17 cellular contexts compared by ENCODE assay signal in genomic region chr11:108034034-108034433, GRCh38. TPM values are rescaled to one million over a fixed set of nuclear protein-coding genes. Genes with fewer than 3 reads are reported as not detected.
DNase-seq lines count a peak whose midpoint lies in the region; ATAC-seq and TF ChIP-seq lines count a peak whose summit lies in the region.
"Had no signal": no experiment of that assay in that cellular context is flagged by ENCODE, and none has a peak within 500 bp of the region (broad histone marks: within the 10 kb centered on the region; RNA-seq: fewer than 3 reads in every experiment).

No MANE protein-coding gene starts in this region.

- peak overlapping the region; percentile 70; the same call in 1 of the 2 replicates for H3K27ac ChIP-seq in GM23338 (ENCODE audit: low read depth)
- H3K27ac ChIP-seq in CD4-positive, alpha-beta memory T cell (ENCODE audit: low read depth, low read length), result no peak overlapping the region
- H3K27ac ChIP-seq: GM23248 had no signal

- TF ChIP-seq CTCF in GM23338 (conservative IDR thresholded peaks at IDR 0.05; ENCODE audit: low read depth in 2 of 2) (no peak), endothelial cell (IDR thresholded peaks at IDR 0.05; ENCODE audit: unreplicated experiment) (no peak), progenitor cell of endocrine pancreas (IDR thresholded peaks at IDR 0.05; ENCODE audit: unreplicated experiment) (no peak)

- no peak overlapping the region for H2AFZ ChIP-seq in GM23338
- H2AFZ ChIP-seq: GM23248 had no signal

- POLR2A ChIA-PET in CD4-positive, alpha-beta memory T cell (lab: Charles Lee; ENCODE audit: partially characterized antibody), result no interaction called here

- intact Hi-C loops in CD4-positive, alpha-beta memory T cell (cut with micrococcal nuclease), result no loop called here

- peak overlapping the region; percentile 49 for H3K27ac Mint-ChIP-seq in activated T-cell treated with anti-CD3 and anti-CD28 coated beads, Interleukin-2, amount 50 U/mL, for 24 hours
- H3K27ac Mint-ChIP-seq in GM23338, result no peak overlapping the region
- H3K27ac Mint-ChIP-seq in endothelial cell (ENCODE audit: unreplicated experiment), result peak overlapping the region; percentile 48
- peak overlapping the region; percentile 67 for H3K27ac Mint-ChIP-seq in progenitor cell of endocrine pancreas
- peak overlapping the region in 1 of 7 donors; percentile 32 for H3K27ac Mint-ChIP-seq in CD4-positive, alpha-beta memory T cell
- H3K27ac Mint-ChIP-seq: B cell, IgD-negative memory B cell had no signal

- no peak for DNase-seq in activated T-cell treated with anti-CD3 and anti-CD28 coated beads, Interleukin-2, amount 50 U/mL, for 24 hours
- no peak for DNase-seq in activated T-cell treated with anti-CD3 and anti-CD28 coated beads, Interleukin-2, amount 50 U/mL, for 4 hours
- DNase-seq in GM23338 (ENCODE audit: low spot score) (no peak), endothelial cell (ENCODE audit: low spot score) (no peak), progenitor cell of endocrine pancreas (ENCODE audit: low spot score, unreplicated experiment) (no peak), AG08395 (ENCODE audit: low spot score) (no peak), SKM-1 treated with dmso at 0.1 percent for 144 hours (lab: John Stamatoyannopoulos, UW; ENCODE audit: unreplicated experiment) (no peak)
- no peak for DNase-seq in CD4-positive, alpha-beta memory T cell
- DNase-seq: ACHN; C1 segment of cervical spinal cord; CD8-positive, alpha-beta memory T cell; DMS79 treated with DMSO at 0.1 percent for 48 hours; EL; GM23248; H7 had no signal

- H3K27me3 ChIP-seq in GM23338 (ENCODE audit: insufficient read depth), result no peaks in the 10 kb centered on the region
- no peaks in the 10 kb centered on the region for H3K27me3 ChIP-seq in CD4-positive, alpha-beta memory T cell (ENCODE audit: insufficient read depth, low read length)

- no peaks in the 10 kb centered on the region; the same call in 1 of the 2 replicates for H3K36me3 ChIP-seq in GM23338 (ENCODE audit: insufficient read depth)
- peaks cover 31% of the 10 kb centered on the region for H3K36me3 ChIP-seq in CD4-positive, alpha-beta memory T cell (ENCODE audit: insufficient read depth, low read length)

- H3K4me1 ChIP-seq in GM23338 (ENCODE audit: insufficient read depth), result 0 out of 2 replicates have a peak, but pooled peaks cover 5% of the 10 kb centered on the region
- H3K4me1 ChIP-seq in CD4-positive, alpha-beta memory T cell (ENCODE audit: insufficient read depth, low read length), result no peaks in the 10 kb centered on the region

- H4K20me1 ChIP-seq in GM23338 (replicated peaks; ENCODE audit: insufficient read depth), result peaks cover 20% of the 10 kb centered on the region

- H3K79me2 ChIP-seq in GM23338 (replicated peaks; ENCODE audit: insufficient read depth), result peaks cover 55% of the 10 kb centered on the region

- no peak for ATAC-seq in activated T-cell treated with anti-CD3 and anti-CD28 coated beads, Interleukin-2, amount 50 U/mL, for 4 hours
- no peak for ATAC-seq in GM23338

- H3K9me3 Mint-ChIP-seq in activated T-cell treated with anti-CD3 and anti-CD28 coated beads, Interleukin-2, amount 50 U/mL, for 24 hours, result no peaks in the 10 kb centered on the region
- no peaks in the 10 kb centered on the region for H3K9me3 Mint-ChIP-seq in activated T-cell treated with anti-CD3 and anti-CD28 coated beads, Interleukin-2, amount 50 U/mL, for 4 hours
- H3K9me3 Mint-ChIP-seq in GM23338 (no peaks in the 10 kb centered on the region; the same call in 2 of the 3 replicates), endothelial cell (ENCODE audit: unreplicated experiment) (no peaks in the 10 kb centered on the region), progenitor cell of endocrine pancreas (ENCODE audit: low read depth) (peaks cover 4% of the 10 kb centered on the region)
- H3K9me3 Mint-ChIP-seq in CD4-positive, alpha-beta memory T cell, result peaks cover 0 to 5% (median 1%) of the 10 kb centered on the region in 8 donors
- H3K9me3 Mint-ChIP-seq: IgD-negative memory B cell had no signal

- H3K4me2 ChIP-seq in GM23338, result no peak overlapping the region

- H3K9me2 ChIP-seq in GM23338 (ENCODE audit: insufficient read depth), result no peaks in the 10 kb centered on the region; the same call in 1 of the 2 replicates

- H3K4me3 ChIP-seq in GM23338, result no peak overlapping the region
- H3K4me3 ChIP-seq in CD4-positive, alpha-beta memory T cell (ENCODE audit: low read length in 2 of 2), result no peak overlapping the region
- H3K4me3 ChIP-seq: GM23248 had no signal

- no peak overlapping the region for H3K4me3 Mint-ChIP-seq in activated T-cell treated with anti-CD3 and anti-CD28 coated beads, Interleukin-2, amount 50 U/mL, for 24 hours
- H3K4me3 Mint-ChIP-seq in activated T-cell treated with anti-CD3 and anti-CD28 coated beads, Interleukin-2, amount 50 U/mL, for 4 hours, result no peak overlapping the region
- H3K4me3 Mint-ChIP-seq in GM23338 (no peak overlapping the region), endothelial cell (ENCODE audit: unreplicated experiment) (no peak overlapping the region), progenitor cell of endocrine pancreas (ENCODE audit: low read depth) (no peak overlapping the region)
- H3K4me3 Mint-ChIP-seq in CD4-positive, alpha-beta memory T cell, result no peak overlapping the region
- H3K4me3 Mint-ChIP-seq: B cell; CD8-positive, alpha-beta memory T cell; IgD-negative memory B cell had no signal

- no peaks in the 10 kb centered on the region for H3F3A ChIP-seq in GM23338 (replicated peaks; ENCODE audit: low read depth)

- peaks cover 91% of the 10 kb centered on the region for H3K36me3 Mint-ChIP-seq in activated T-cell treated with anti-CD3 and anti-CD28 coated beads, Interleukin-2, amount 50 U/mL, for 24 hours (ENCODE audit: low read depth)
- H3K36me3 Mint-ChIP-seq in activated T-cell treated with anti-CD3 and anti-CD28 coated beads, Interleukin-2, amount 50 U/mL, for 4 hours (ENCODE audit: insufficient read depth), result peaks cover 25% of the 10 kb centered on the region
- H3K36me3 Mint-ChIP-seq in GM23338 (ENCODE audit: low read depth) (peaks cover 27% of the 10 kb centered on the region; the same call in 2 of the 3 replicates), endothelial cell (ENCODE audit: low read depth, unreplicated experiment) (peaks cover 21% of the 10 kb centered on the region), progenitor cell of endocrine pancreas (ENCODE audit: insufficient read depth) (peaks cover 15% of the 10 kb centered on the region)
- peaks cover 59 to 60% of the 10 kb centered on the region in 2 donors for H3K36me3 Mint-ChIP-seq in CD4-positive, alpha-beta memory T cell

- peaks cover 19% of the 10 kb centered on the region for H3K4me1 Mint-ChIP-seq in activated T-cell treated with anti-CD3 and anti-CD28 coated beads, Interleukin-2, amount 50 U/mL, for 24 hours (ENCODE audit: low read depth)
- H3K4me1 Mint-ChIP-seq in activated T-cell treated with anti-CD3 and anti-CD28 coated beads, Interleukin-2, amount 50 U/mL, for 4 hours (ENCODE audit: low read depth), result peaks cover 9% of the 10 kb centered on the region
- H3K4me1 Mint-ChIP-seq in GM23338 (peaks cover 10% of the 10 kb centered on the region), endothelial cell (ENCODE audit: unreplicated experiment) (peaks cover under 1% of the 10 kb centered on the region), progenitor cell of endocrine pancreas (ENCODE audit: low read depth) (peaks cover 1% of the 10 kb centered on the region)
- H3K4me1 Mint-ChIP-seq in CD4-positive, alpha-beta memory T cell, result peaks cover 4 to 30% (median 13%) of the 10 kb centered on the region in 4 donors

- H3K9me3 ChIP-seq in CD4-positive, alpha-beta memory T cell (ENCODE audit: control insufficient read depth in 1 of 2, low read length in 2 of 2), result no peaks in the 10 kb centered on the region

- CTCF ChIA-PET in CD4-positive, alpha-beta memory T cell (lab: Charles Lee; ENCODE audit: partially characterized antibody), result interaction anchor here (1.3 kb wide), 1 partner anchor 25 kb away, joined by 3 read pairs; the partner anchor contains the start of gene CUL5

- H3K27me3 Mint-ChIP-seq in activated T-cell treated with anti-CD3 and anti-CD28 coated beads, Interleukin-2, amount 50 U/mL, for 24 hours, result no peaks in the 10 kb centered on the region
- no peaks in the 10 kb centered on the region for H3K27me3 Mint-ChIP-seq in activated T-cell treated with anti-CD3 and anti-CD28 coated beads, Interleukin-2, amount 50 U/mL, for 4 hours (ENCODE audit: low read depth)
- H3K27me3 Mint-ChIP-seq in GM23338 (ENCODE audit: insufficient read depth, low read depth, poor library complexity), result no peaks in the 10 kb centered on the region
- peaks cover 4% of the 10 kb centered on the region for H3K27me3 Mint-ChIP-seq in endothelial cell (ENCODE audit: unreplicated experiment)
- H3K27me3 Mint-ChIP-seq in progenitor cell of endocrine pancreas, result no peaks in the 10 kb centered on the region
- H3K27me3 Mint-ChIP-seq in CD4-positive, alpha-beta memory T cell, result no peaks in the 10 kb centered on the region
- H3K27me3 Mint-ChIP-seq: B cell; CD8-positive, alpha-beta memory T cell; IgD-negative memory B cell had no signal

TF ChIP-seq in GM23338, 12 proteins besides CTCF, POLR2A, EP300 and RAD21:
- TF ChIP-seq EZH2phosphoT487 (IDR thresholded peaks at IDR 0.05; ENCODE audit: unreplicated experiment) (no peak), CREB1 (CRISPR knock-in tag; IDR thresholded peaks at IDR 0.05; ENCODE audit: low read depth) (no peak), EZH2 (IDR thresholded peaks at IDR 0.05; ENCODE audit: low read depth, unreplicated experiment) (no peak), ETS1 (IDR thresholded peaks at IDR 0.05) (no peak), NANOG (IDR thresholded peaks at IDR 0.05; ENCODE audit: borderline replicate concordance) (no peak), ZNF331 (CRISPR knock-in tag; IDR thresholded peaks at IDR 0.05; ENCODE audit: low read depth) (no peak), STAT1 (IDR thresholded peaks at IDR 0.05; ENCODE audit: unreplicated experiment) (no peak)

RNA-seq across cellular contexts. Expression of gene CUL5, which starts 25.3 kb away (rescaled TPM):
- total RNA-seq in activated T-cell treated with anti-CD3 and anti-CD28 coated beads, Interleukin-2, amount 50 U/mL, for 4 hours, result 10 to 100 TPM; 44.3 to 49.6 (median 48.9) TPM
- total RNA-seq in GM23338 (2014; rRNA removed; shearing (Covaris generic)), result 23.2 and 26.0 TPM in 2 replicates
- 31.5 and 40.9 TPM in 2 replicates for polyA plus RNA-seq in GM23338 (2016; fragmentation: Nextera tagmentation; extraction: Ambion mirVana)
- total RNA-seq in endothelial cell (ENCODE audit: unreplicated experiment) (38.9 TPM), progenitor cell of endocrine pancreas (35.2 and 37.9 TPM in 2 replicates)
- total RNA-seq in CD4-positive, alpha-beta memory T cell, result 10 to 100 TPM; 37.3 to 38.9 TPM
- 10 to 100 TPM; 27.4 to 31.7 TPM for polyA plus RNA-seq in CD4-positive, alpha-beta memory T cell
